15 cellular contexts compared by ENCODE assay signal in genomic region chr4:110840221-110840654, GRCh38.
A peak's percentile ranks its signal among the peaks of the same experiment; 100 is the strongest.
DNase-seq lines count a peak whose midpoint lies in the region; FAIRE-seq and TF ChIP-seq lines count a peak whose summit lies in the region.
"Had no signal": no experiment of that assay in that cellular context is flagged by ENCODE, and none has a peak within 500 bp of the region (broad histone marks: within the 10 kb centered on the region; RNA-seq: fewer than 3 reads in every experiment).

No MANE protein-coding gene starts in this region.

- H3K27me3 ChIP-seq in ovary = no peaks in the 10 kb centered on the region
- H3K27me3 ChIP-seq: SJSA1, transverse colon had no signal

- H3K36me3 ChIP-seq in SK-N-MC (ENCODE audit: insufficient read depth, low read length) = no peaks in the 10 kb centered on the region
- H3K36me3 ChIP-seq in ovary = no peaks in the 10 kb centered on the region
- H3K36me3 ChIP-seq: SJSA1, transverse colon had no signal

- FAIRE-seq in urothelium cell line (lab: Jason Lieb, UNC) (no peak), GM12892 (lab: Jason Lieb, UNC) (no peak)

- H3K4me1 ChIP-seq in ovary (ENCODE audit: insufficient read depth) = no peaks in the 10 kb centered on the region

- H3K9me3 ChIP-seq in SK-N-MC (ENCODE audit: low read depth, low read length) (no peaks in the 10 kb centered on the region), ovary (no peaks in the 10 kb centered on the region)
- H3K9me3 ChIP-seq: SJSA1, transverse colon had no signal

- H3K4me3 ChIP-seq in SK-N-MC (no peak overlapping the region), ovary (no peak overlapping the region)
- H3K4me3 ChIP-seq: SJSA1, transverse colon had no signal

- intact Hi-C loops in ovary (cut with DNase I) = no loop called here

- no peak for TF ChIP-seq CTCF in ovary (IDR thresholded peaks at IDR 0.05)

- H3K9ac ChIP-seq in SK-N-MC (ENCODE audit: insufficient read length) = no peak overlapping the region

- TF ChIP-seq EP300 in ovary (IDR thresholded peaks at IDR 0.05) = no peak

- DNase-seq in HCEC 1CT (peak; percentile 33), SK-N-MC (ENCODE audit: low read depth, low spot score) (no peak), fibroblast of the conjunctiva (ENCODE audit: low read depth) (peak; percentile 44), urothelium cell line (ENCODE audit: low spot score) (peak; percentile 27), NCI-H69 (lab: John Stamatoyannopoulos, UW) (no peak), ovary (no peak), GM12892 (ENCODE audit: insufficient read length) (no peak)
- DNase-seq: DMS53; naive thymus-derived CD4-positive, alpha-beta T cell; NCI-H1092 treated with DMSO at 0.1 percent for 48 hours; NCI-H524 treated with DMSO at 0.1 percent for 48 hours; stimulated activated naive B cell treated with anti-CD40 and anti-IgM and Interleukin-4, amounts not matched to agents 10 μg/mL and 1 μg/mL and 100 μg/mL, for 72 hours; T-helper 9 cell; transverse colon had no signal

- WGBS in ovary, 3 donors = 20 to 34% (median 29%) methylated on average over 2 of the region's 2 CpGs

- peak overlapping the region; percentile 48 for H3K27ac ChIP-seq in SK-N-MC
- no peak overlapping the region for H3K27ac ChIP-seq in ovary
- H3K27ac ChIP-seq: SJSA1 had no signal

- TF ChIP-seq POLR2A in ovary (IDR thresholded peaks at IDR 0.05) (no peak), GM12892 (IDR thresholded peaks at IDR 0.05; ENCODE audit: low read depth, low read length) (no peak)

Comparison
In these comparisons a context has a peak if more than half of its experiments do, and no peak if none do; other contexts are left out.
1. DNase-seq: peak in HCEC 1CT (single experiment), fibroblast of the conjunctiva (single experiment) and urothelium cell line (single experiment); none in SK-N-MC (single experiment), NCI-H69 (single experiment), ovary (0 of 5) and GM12892 (single experiment).